ENCODE assay signal across 9 cellular contexts in genomic region chr6:160767647-160768019, GRCh38.
DNase-seq lines count a peak whose midpoint lies in the region; ATAC-seq and TF ChIP-seq lines count a peak whose summit lies in the region.
"Had no signal": no experiment of that assay in that cellular context is flagged by ENCODE, and none has a peak within 500 bp of the region (broad histone marks: within the 10 kb centered on the region; RNA-seq: fewer than 3 reads in every experiment).

No MANE protein-coding gene starts in this region.

- no peak overlapping the region for H3K4me2 ChIP-seq in PC-3 (ENCODE audit: low read length)

- no peaks in the 10 kb centered on the region for H3K4me1 Mint-ChIP-seq in activated CD8-positive, alpha-beta T cell treated with anti-CD3 and anti-CD28 coated beads for 36 hours (ENCODE audit: low read depth)

- H3K27ac Mint-ChIP-seq in activated CD8-positive, alpha-beta T cell treated with anti-CD3 and anti-CD28 coated beads for 36 hours: no peak overlapping the region

- no peak overlapping the region for H3K27ac ChIP-seq in muscle layer of colon (ENCODE audit: low read depth, low read length)
- H3K27ac ChIP-seq in PC-3 (ENCODE audit: low read length): no peak overlapping the region

- peaks cover 31% of the 10 kb centered on the region for H3K27me3 Mint-ChIP-seq in activated CD8-positive, alpha-beta T cell treated with anti-CD3 and anti-CD28 coated beads for 36 hours

- no peak overlapping the region for H3K9ac ChIP-seq in muscle layer of colon (ENCODE audit: low read length)
- no peak overlapping the region for H3K9ac ChIP-seq in PC-3 (ENCODE audit: low read length)

- CTCF ChIA-PET in activated CD8-positive, alpha-beta T cell treated with anti-CD3 and anti-CD28 coated beads for 36 hours (lab: Charles Lee): interaction anchor here (1.3 to 1.7 kb wide), 3 partner anchors 9 to 16 kb away, joined by 4 to 10 read pairs (median 7); no protein-coding TSS in a partner anchor
- CTCF ChIA-PET in PC-3 (lab: Charles Lee): no interaction called here

- no peaks in the 10 kb centered on the region for H3F3A ChIP-seq in PC-3 (ENCODE audit: low read length, unreplicated experiment)

- no peaks in the 10 kb centered on the region for H3K27me3 ChIP-seq in muscle layer of colon (ENCODE audit: control insufficient read depth in 1 of 2, insufficient read depth in 2 of 2, low read length in 2 of 2)
- no peaks in the 10 kb centered on the region for H3K27me3 ChIP-seq in PC-3 (ENCODE audit: low read length)

- BruUV-seq in PC-3 (replicated peaks; lab: Mats Ljungman, UMichigan): no TSS peak

- H3K4me1 ChIP-seq in muscle layer of colon (ENCODE audit: insufficient read depth, low read length): peaks cover 10% of the 10 kb centered on the region
- no peaks in the 10 kb centered on the region for H3K4me1 ChIP-seq in PC-3 (ENCODE audit: insufficient read depth, low read length)

- no peaks in the 10 kb centered on the region for H3K36me3 ChIP-seq in muscle layer of colon (ENCODE audit: insufficient read depth, low read length)
- H3K36me3 ChIP-seq in PC-3 (ENCODE audit: low read depth, low read length): no peaks in the 10 kb centered on the region

- intact Hi-C loops in activated CD8-positive, alpha-beta T cell treated with anti-CD3 and anti-CD28 coated beads for 36 hours (cut with micrococcal nuclease): no loop called here
- intact Hi-C loops in PC-3 (cut with micrococcal nuclease): no loop called here

- no peak for DNase-seq in activated CD8-positive, alpha-beta T cell treated with anti-CD3 and anti-CD28 coated beads for 36 hours
- no peak for DNase-seq in stimulated activated CD4-positive, alpha-beta T cell treated with anti-CD3 and anti-CD28 coated beads, Interleukin-1b, Interleukin-23, amount 100 ng/mL, for 48 hours
- DNase-seq in DMS79 (lab: John Stamatoyannopoulos, UW) (no peak), GM03348 (ENCODE audit: low spot score) (no peak), PC-3 (no peak)
- DNase-seq: SHP77 treated with DMSO at 0.1 percent for 48 hours had no signal

- H3K36me3 Mint-ChIP-seq in activated CD8-positive, alpha-beta T cell treated with anti-CD3 and anti-CD28 coated beads for 36 hours (ENCODE audit: low read depth): no peaks in the 10 kb centered on the region

- H3K9me3 Mint-ChIP-seq in activated CD8-positive, alpha-beta T cell treated with anti-CD3 and anti-CD28 coated beads for 36 hours: peaks cover 2% of the 10 kb centered on the region

- H3K9me2 ChIP-seq in PC-3 (replicated peaks; ENCODE audit: low read length): no peaks in the 10 kb centered on the region

- no peak overlapping the region for H2AFZ ChIP-seq in PC-3 (ENCODE audit: low read length)

- POLR2A ChIA-PET in activated CD8-positive, alpha-beta T cell treated with anti-CD3 and anti-CD28 coated beads for 36 hours (lab: Charles Lee): no interaction called here
- POLR2A ChIA-PET in PC-3 (lab: Charles Lee; ENCODE audit: unreplicated experiment): no interaction called here

- peak; percentile 14 for ATAC-seq in GM18505 (IDR thresholded peaks at IDR 0.05; ENCODE audit: unreplicated experiment)
- peak; percentile 5 for ATAC-seq in GM21825 (IDR thresholded peaks at IDR 0.05; ENCODE audit: unreplicated experiment)
- ATAC-seq in activated CD8-positive, alpha-beta T cell treated with anti-CD3 and anti-CD28 coated beads for 36 hours: no peak
- ATAC-seq in PC-3: no peak

- H3K4me3 ChIP-seq in muscle layer of colon (ENCODE audit: low read depth in 1 of 2, low read length in 2 of 2) (peak overlapping the region; percentile 58), PC-3 (ENCODE audit: low read length) (no peak overlapping the region)

- no peak for TF ChIP-seq POLR2A in GM18505 (IDR thresholded peaks at IDR 0.05; ENCODE audit: borderline replicate concordance, extremely low read depth, insufficient read depth, insufficient read length)

- peak; percentile 32 for TF ChIP-seq CTCF in activated CD8-positive, alpha-beta T cell treated with anti-CD3 and anti-CD28 coated beads for 36 hours (IDR thresholded peaks at IDR 0.05)
- no peak for TF ChIP-seq CTCF in PC-3 (conservative IDR thresholded peaks at IDR 0.05; ENCODE audit: low read depth, low read length)

- no peaks in the 10 kb centered on the region for H4K20me1 ChIP-seq in PC-3 (ENCODE audit: low read length)

- H3K9me3 ChIP-seq in muscle layer of colon (ENCODE audit: low read length) (no peaks in the 10 kb centered on the region), PC-3 (ENCODE audit: low read length) (no peaks in the 10 kb centered on the region)

- H3K4me3 Mint-ChIP-seq in activated CD8-positive, alpha-beta T cell treated with anti-CD3 and anti-CD28 coated beads for 36 hours: no peak overlapping the region

- H3K79me2 ChIP-seq in PC-3 (ENCODE audit: low read length): no peaks in the 10 kb centered on the region

Comparison
In these comparisons a context has a peak if more than half of its experiments do, and no peak if none do; other contexts are left out.
1. ATAC-seq: peak in GM18505 (single experiment) and GM21825 (single experiment); none in activated CD8-positive, alpha-beta T cell treated with anti-CD3 and anti-CD28 coated beads for 36 hours (single experiment) and PC-3 (single experiment).